In the genomic region with DNA sequence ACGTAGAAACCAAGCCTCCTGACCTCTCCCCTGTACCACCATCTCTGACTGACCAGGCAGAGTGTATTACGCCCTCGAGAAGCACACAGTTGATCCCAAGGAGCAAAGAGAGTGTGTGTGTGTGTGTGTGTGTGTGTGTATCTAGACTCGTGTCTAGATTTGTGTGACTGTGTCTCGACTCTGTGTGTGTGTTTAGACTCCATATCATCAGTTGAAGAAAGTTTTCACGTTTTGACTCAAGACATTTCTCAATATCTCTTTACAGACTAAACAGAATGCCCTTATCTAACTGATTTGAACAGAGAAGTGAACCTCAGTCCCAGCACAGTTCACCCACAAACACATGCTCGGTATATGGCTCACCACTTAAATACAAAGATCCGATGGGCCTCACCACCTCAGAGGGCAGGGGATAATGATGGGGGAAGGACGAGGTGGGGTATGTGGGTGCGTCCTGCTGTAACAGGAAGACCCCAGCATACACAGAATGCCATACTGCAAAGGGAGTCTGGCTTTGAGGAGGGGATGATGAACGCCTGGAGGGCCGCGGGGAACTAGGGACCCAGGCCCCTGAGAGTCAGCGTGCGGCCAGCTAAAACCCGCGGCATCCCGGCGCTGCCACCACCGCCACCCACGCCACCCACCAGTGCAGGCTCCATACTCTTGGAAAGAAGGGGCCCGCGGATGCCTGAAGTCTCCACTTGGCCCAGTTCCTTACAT, we compare ENCODE assay signal across 8 cellular contexts. TPM values are rescaled to one million over a fixed set of nuclear protein-coding genes. Genes with fewer than 3 reads are reported as not detected.
A peak's percentile ranks its signal among the peaks of the same experiment; 100 is the strongest.
DNase-seq lines count a peak whose midpoint lies in the region; ATAC-seq and TF ChIP-seq lines count a peak whose summit lies in the region.

No MANE protein-coding gene starts in this region.

- H3K9me3 ChIP-seq in CD4-positive, alpha-beta T cell (ENCODE audit: control insufficient read depth, low read length) = no peaks in the 10 kb centered on the region

- H3K27ac ChIP-seq in CD4-positive, alpha-beta T cell (ENCODE audit: low read depth, low read length) = no peak overlapping the region

- intact Hi-C loops in CD4-positive, alpha-beta T cell (cut with DNase I, micrococcal nuclease) = loop anchor here (2.0 to 10.0 kb wide), 4 partner anchors 37 to 389 kb away; a partner anchor contains a TSS
- intact Hi-C loops in activated CD4-positive, alpha-beta T cell treated with anti-CD3 and anti-CD28 coated beads for 36 hours (cut with DNase I, micrococcal nuclease) = loop anchor here (1.0 to 5.0 kb wide), 5 partner anchors 38 to 1048 kb away; a partner anchor contains a TSS

- H3K27me3 ChIP-seq in CD4-positive, alpha-beta T cell (ENCODE audit: control insufficient read depth, insufficient read depth, low read length) = no peaks in the 10 kb centered on the region

- peaks cover 37% of the 10 kb centered on the region for H3K36me3 Mint-ChIP-seq in CD4-positive, alpha-beta T cell (ENCODE audit: low read depth)
- peaks cover 41% of the 10 kb centered on the region for H3K36me3 Mint-ChIP-seq in activated CD4-positive, alpha-beta T cell treated with anti-CD3 and anti-CD28 coated beads for 36 hours (ENCODE audit: low read depth)
- peaks cover 27% of the 10 kb centered on the region for H3K36me3 Mint-ChIP-seq in neural crest cell (ENCODE audit: low read depth)

- no peak for TF ChIP-seq CTCF in CD4-positive, alpha-beta T cell (IDR thresholded peaks at IDR 0.05)
- no peak for TF ChIP-seq CTCF in neural crest cell (conservative IDR thresholded peaks at IDR 0.05)

- peaks cover 2% of the 10 kb centered on the region for H3K9me3 Mint-ChIP-seq in CD4-positive, alpha-beta T cell
- peaks cover 15% of the 10 kb centered on the region for H3K9me3 Mint-ChIP-seq in activated CD4-positive, alpha-beta T cell treated with anti-CD3 and anti-CD28 coated beads for 36 hours (ENCODE audit: low read depth)
- no peaks in the 10 kb centered on the region for H3K9me3 Mint-ChIP-seq in neural crest cell

- peak overlapping the region; percentile 16 for H3K27ac Mint-ChIP-seq in CD4-positive, alpha-beta T cell
- peak overlapping the region; percentile 88 for H3K27ac Mint-ChIP-seq in activated CD4-positive, alpha-beta T cell treated with anti-CD3 and anti-CD28 coated beads for 36 hours
- peak overlapping the region; percentile 95 for H3K27ac Mint-ChIP-seq in neural crest cell (ENCODE audit: unreplicated experiment)

- ATAC-seq in CD4-positive, alpha-beta T cell (ENCODE audit: poor library complexity) = no peak
- ATAC-seq in GM19324 (IDR thresholded peaks at IDR 0.05; ENCODE audit: low FRiP score, unreplicated experiment) = peak; percentile 4
- ATAC-seq in HG03521 (IDR thresholded peaks at IDR 0.05; ENCODE audit: unreplicated experiment) = peak; percentile 7
- peak; percentile 27 for ATAC-seq in activated CD4-positive, alpha-beta T cell treated with anti-CD3 and anti-CD28 coated beads for 36 hours
- no peak for ATAC-seq in HG03457 (IDR thresholded peaks at IDR 0.05; ENCODE audit: unreplicated experiment)

- peaks cover 39% of the 10 kb centered on the region for H3K4me1 Mint-ChIP-seq in CD4-positive, alpha-beta T cell (ENCODE audit: low read depth)
- peaks cover 29% of the 10 kb centered on the region for H3K4me1 Mint-ChIP-seq in activated CD4-positive, alpha-beta T cell treated with anti-CD3 and anti-CD28 coated beads for 36 hours
- H3K4me1 Mint-ChIP-seq in neural crest cell = peaks cover 38% of the 10 kb centered on the region

- POLR2A ChIA-PET in CD4-positive, alpha-beta T cell (lab: Charles Lee) = interaction anchor here (1.2 to 2.3 kb wide), 2 partner anchors 38 to 387 kb away, joined by 3 to 10 read pairs; a partner anchor contains a TSS
- POLR2A ChIA-PET in activated CD4-positive, alpha-beta T cell treated with anti-CD3 and anti-CD28 coated beads for 36 hours (lab: Charles Lee) = no interaction called here

- H3K4me3 Mint-ChIP-seq in CD4-positive, alpha-beta T cell = peak overlapping the region; percentile 100
- H3K4me3 Mint-ChIP-seq in activated CD4-positive, alpha-beta T cell treated with anti-CD3 and anti-CD28 coated beads for 36 hours = peak overlapping the region; percentile 94
- H3K4me3 Mint-ChIP-seq in neural crest cell = peak overlapping the region; percentile 99

- CTCF ChIA-PET in CD4-positive, alpha-beta T cell (lab: Charles Lee) = interaction anchor here (1.7 to 1.9 kb wide), 2 partner anchors 38 kb away, joined by 8 to 9 read pairs; a partner anchor contains a TSS
- CTCF ChIA-PET in activated CD4-positive, alpha-beta T cell treated with anti-CD3 and anti-CD28 coated beads for 36 hours (lab: Charles Lee) = interaction anchor here (0.6 to 2.3 kb wide), 3 partner anchors 13 to 157 kb away, joined by 3 to 9 read pairs (median 4); a partner anchor contains a TSS

- peak in 1 of 10 experiments; percentile 1 for DNase-seq in CD4-positive, alpha-beta T cell
- peak; percentile 36 for DNase-seq in activated CD4-positive, alpha-beta T cell treated with anti-CD3 and anti-CD28 coated beads for 36 hours
- DNase-seq in fibroblast of gingiva (ENCODE audit: low read depth) (peak; percentile 46), neural crest cell (ENCODE audit: low read depth, low spot score) (peak; percentile 5), NCI-H1092 treated with DMSO at 0.1 percent for 48 hours (lab: John Stamatoyannopoulos, UW) (no peak)

- H3K27me3 Mint-ChIP-seq in CD4-positive, alpha-beta T cell = no peaks in the 10 kb centered on the region
- no peaks in the 10 kb centered on the region for H3K27me3 Mint-ChIP-seq in activated CD4-positive, alpha-beta T cell treated with anti-CD3 and anti-CD28 coated beads for 36 hours
- H3K27me3 Mint-ChIP-seq in neural crest cell (ENCODE audit: low read depth) = no peaks in the 10 kb centered on the region

RNA-seq across cellular contexts. Expression of a gene that starts 0.8 kb away (rescaled TPM):
- 10 to 100 TPM in 1 of 2 experiments, 1 to 10 TPM in 1; 9.6 to 12.6 TPM for total RNA-seq in CD4-positive, alpha-beta T cell
- 100 to 1,000 TPM; 117 to 120 TPM for total RNA-seq in activated CD4-positive, alpha-beta T cell treated with anti-CD3 and anti-CD28 coated beads for 36 hours
- 172 and 182 TPM in 2 replicates for total RNA-seq in neural crest cell

RNA-seq across cellular contexts. Expression of a gene that starts 38.0 kb away (rescaled TPM):
- 10 to 100 TPM; 18.6 to 20.2 TPM for total RNA-seq in CD4-positive, alpha-beta T cell
- total RNA-seq in activated CD4-positive, alpha-beta T cell treated with anti-CD3 and anti-CD28 coated beads for 36 hours = 10 to 100 TPM; 19.4 to 20.0 TPM
- total RNA-seq in neural crest cell = 45.5 and 46.6 TPM in 2 replicates

Comparison
In these comparisons a context has a peak if more than half of its experiments do, and no peak if none do; other contexts are left out.
1. ATAC-seq: peak in GM19324 (single experiment), HG03521 (single experiment) and activated CD4-positive, alpha-beta T cell treated with anti-CD3 and anti-CD28 coated beads for 36 hours (single experiment); none in CD4-positive, alpha-beta T cell (single experiment) and HG03457 (single experiment).
2. H3K27ac Mint-ChIP-seq: peak in every context shown above with its lines; median percentile 95 in neural crest cell; 88 in activated CD4-positive, alpha-beta T cell treated with anti-CD3 and anti-CD28 coated beads for 36 hours; 16 in CD4-positive, alpha-beta T cell.
3. RNA of a gene that starts 0.8 kb away (total RNA-seq): 172 to 182 TPM in neural crest cell and 117 to 120 TPM in activated CD4-positive, alpha-beta T cell treated with anti-CD3 and anti-CD28 coated beads for 36 hours; 9.6 to 12.6 TPM in CD4-positive, alpha-beta T cell; every median in the first group is over 4 times any median in the second.
4. Peak in every context shown above with its lines, with median percentiles within 50 percentile points of each other: H3K4me3 Mint-ChIP-seq.